Comparison of ENCODE assay signal across 8 cellular contexts in genomic region chr1:151984313-151984956, GRCh38. TPM values are rescaled to one million over a fixed set of nuclear protein-coding genes. Genes with fewer than 3 reads are reported as not detected.
DNase-seq lines count a peak whose midpoint lies in the region; ATAC-seq lines count a peak whose summit lies in the region.

No MANE protein-coding gene starts in this region.

- ATAC-seq in HG03045 (IDR thresholded peaks at IDR 0.05; ENCODE audit: unreplicated experiment) (peak; percentile 71), left lobe of liver (no peak)
- ATAC-seq in stimulated activated effector memory CD8-positive, alpha-beta T cell treated with anti-CD3 and anti-CD28 coated beads, Interleukin-12 subunit alpha, Interleukin-12 subunit beta, amount 100 ng/mL, for 72 hours, result peak; percentile 97

- peak overlapping the region; percentile 52 for H3K4me3 Mint-ChIP-seq in stimulated activated effector memory CD8-positive, alpha-beta T cell treated with anti-CD3 and anti-CD28 coated beads, Interleukin-12 subunit alpha, Interleukin-12 subunit beta, amount 100 ng/mL, for 72 hours

- peak overlapping the region; percentile 89 for H3K27ac Mint-ChIP-seq in stimulated activated effector memory CD8-positive, alpha-beta T cell treated with anti-CD3 and anti-CD28 coated beads, Interleukin-12 subunit alpha, Interleukin-12 subunit beta, amount 100 ng/mL, for 72 hours

- H3K9me3 Mint-ChIP-seq in stimulated activated effector memory CD8-positive, alpha-beta T cell treated with anti-CD3 and anti-CD28 coated beads, Interleukin-12 subunit alpha, Interleukin-12 subunit beta, amount 100 ng/mL, for 72 hours, result no peaks in the 10 kb centered on the region

- peaks cover 65% of the 10 kb centered on the region for H3K4me1 Mint-ChIP-seq in stimulated activated effector memory CD8-positive, alpha-beta T cell treated with anti-CD3 and anti-CD28 coated beads, Interleukin-12 subunit alpha, Interleukin-12 subunit beta, amount 100 ng/mL, for 72 hours

- DNase-seq in activated effector memory CD4-positive, alpha-beta T cell treated with anti-CD3 and anti-CD28 coated beads, Interleukin-2, amount 50 U/mL, for 16 hours, result peak; percentile 69
- no peak for DNase-seq in activated effector memory CD4-positive, alpha-beta T cell treated with Interleukin-2 at 50 U/mL for 16 hours
- peak; percentile 45 for DNase-seq in SKM-1 treated with dmso at 0.1 percent for 144 hours (lab: John Stamatoyannopoulos, UW; ENCODE audit: unreplicated experiment)
- peak; percentile 24 to 72 for DNase-seq in stimulated activated effector memory CD8-positive, alpha-beta T cell treated with anti-CD3 and anti-CD28 coated beads, Interleukin-12 subunit alpha, Interleukin-12 subunit beta, amount 100 ng/mL, for 72 hours (ENCODE audit: low spot score in 2 of 2)
- DNase-seq in left lobe of liver (ENCODE audit: low spot score), result no peak
- no peak for DNase-seq in NCI-H510A treated with DMSO at 0.1 percent for 48 hours (lab: John Stamatoyannopoulos, UW)
- no peak for DNase-seq in glomerular visceral epithelial cell (ENCODE audit: extremely low spot score)

- H3K36me3 Mint-ChIP-seq in stimulated activated effector memory CD8-positive, alpha-beta T cell treated with anti-CD3 and anti-CD28 coated beads, Interleukin-12 subunit alpha, Interleukin-12 subunit beta, amount 100 ng/mL, for 72 hours, result peaks cover 97% of the 10 kb centered on the region

RNA-seq across cellular contexts. Expression of gene S100A10, which starts 9.2 kb away (rescaled TPM):
- 45.0 TPM for total RNA-seq in left lobe of liver

RNA-seq across cellular contexts. Expression of gene S100A11, which starts 52.4 kb away (rescaled TPM):
- 14.0 TPM for total RNA-seq in left lobe of liver

Comparison
In these comparisons a context has a peak if more than half of its experiments do, and no peak if none do; other contexts are left out.
1. DNase-seq: peak in activated effector memory CD4-positive, alpha-beta T cell treated with anti-CD3 and anti-CD28 coated beads, Interleukin-2, amount 50 U/mL, for 16 hours (single experiment), SKM-1 treated with dmso at 0.1 percent for 144 hours (single experiment) and stimulated activated effector memory CD8-positive, alpha-beta T cell treated with anti-CD3 and anti-CD28 coated beads, Interleukin-12 subunit alpha, Interleukin-12 subunit beta, amount 100 ng/mL, for 72 hours (2 of 2); none in activated effector memory CD4-positive, alpha-beta T cell treated with Interleukin-2 at 50 U/mL for 16 hours (single experiment), left lobe of liver (single experiment), NCI-H510A treated with DMSO at 0.1 percent for 48 hours (single experiment) and glomerular visceral epithelial cell (single experiment).